9 cellular contexts compared by ENCODE assay signal in the genomic region with DNA sequence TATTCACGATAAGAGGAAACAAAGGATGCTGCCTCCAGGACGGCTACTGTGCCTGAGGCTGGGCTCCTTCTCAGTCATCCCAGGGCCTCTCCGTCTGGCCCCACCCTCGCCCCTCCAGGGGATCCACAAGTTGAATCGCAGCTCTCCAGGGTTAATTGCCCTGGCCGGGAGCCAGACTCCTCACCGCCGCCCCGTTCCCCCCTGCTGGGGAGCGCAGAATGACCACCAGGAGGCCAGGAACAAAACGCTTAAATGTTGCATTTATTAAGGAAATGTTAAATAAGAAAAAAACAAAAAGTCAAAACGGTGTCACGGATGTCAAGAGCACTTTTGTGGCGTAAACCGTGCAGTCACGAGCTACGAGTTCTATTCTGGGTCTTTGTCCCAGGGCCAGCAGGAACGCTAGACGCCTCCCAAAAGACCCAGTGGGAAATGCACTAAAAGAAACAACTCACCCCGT. TPM values are rescaled to one million over a fixed set of nuclear protein-coding genes. Genes with fewer than 3 reads are reported as not detected.
DNase-seq lines count a peak whose midpoint lies in the region; ATAC-seq and TF ChIP-seq lines count a peak whose summit lies in the region.
"Had no signal": no experiment of that assay in that cellular context is flagged by ENCODE, and none has a peak within 500 bp of the region (broad histone marks: within the 10 kb centered on the region; RNA-seq: fewer than 3 reads in every experiment).

No MANE protein-coding gene starts in this region.

- H3K27me3 ChIP-seq in kidney epithelial cell (ENCODE audit: control insufficient read depth, insufficient read depth, low read length) = peaks cover 46% of the 10 kb centered on the region
- H3K27me3 ChIP-seq in vagina = no peaks in the 10 kb centered on the region

- no peaks in the 10 kb centered on the region for H3K9me3 ChIP-seq in vagina

- H3K4me3 ChIP-seq in kidney epithelial cell (ENCODE audit: low read depth, low read length) = peak overlapping the region; percentile 38
- H3K4me3 ChIP-seq in vagina = peak overlapping the region; percentile 51 to 66

- peaks cover 12% of the 10 kb centered on the region for H3K4me1 Mint-ChIP-seq in stimulated activated naive CD8-positive, alpha-beta T cell treated with anti-CD3 and anti-CD28 coated beads, Interleukin-15, Interleukin-2, amounts not matched to agents 100 ng/mL and 50 ng/mL, for 24 hours (ENCODE audit: low read depth)
- H3K4me1 Mint-ChIP-seq in WTC11 = peaks cover 55% of the 10 kb centered on the region
- H3K4me1 Mint-ChIP-seq in activated CD4-positive, alpha-beta T cell treated with anti-CD3 and anti-CD28 coated beads, Interleukin-2, amount 10 ng/mL, durations not matched to agents 7 days and 5 days = peaks cover 9% of the 10 kb centered on the region

- peak overlapping the region; percentile 14 for H3K4me3 Mint-ChIP-seq in stimulated activated naive CD8-positive, alpha-beta T cell treated with anti-CD3 and anti-CD28 coated beads, Interleukin-15, Interleukin-2, amounts not matched to agents 100 ng/mL and 50 ng/mL, for 24 hours
- H3K4me3 Mint-ChIP-seq in WTC11 = peak overlapping the region; percentile 79
- H3K4me3 Mint-ChIP-seq in activated CD4-positive, alpha-beta T cell treated with anti-CD3 and anti-CD28 coated beads, Interleukin-2, amount 10 ng/mL, durations not matched to agents 7 days and 5 days = no peak overlapping the region

- no peaks in the 10 kb centered on the region for H3K36me3 Mint-ChIP-seq in stimulated activated naive CD8-positive, alpha-beta T cell treated with anti-CD3 and anti-CD28 coated beads, Interleukin-15, Interleukin-2, amounts not matched to agents 100 ng/mL and 50 ng/mL, for 24 hours (ENCODE audit: low read depth)
- H3K36me3 Mint-ChIP-seq in WTC11 = no peaks in the 10 kb centered on the region
- peaks cover 2% of the 10 kb centered on the region for H3K36me3 Mint-ChIP-seq in activated CD4-positive, alpha-beta T cell treated with anti-CD3 and anti-CD28 coated beads, Interleukin-2, amount 10 ng/mL, durations not matched to agents 7 days and 5 days (ENCODE audit: low read depth)

- no peak overlapping the region for H3K27ac Mint-ChIP-seq in stimulated activated naive CD8-positive, alpha-beta T cell treated with anti-CD3 and anti-CD28 coated beads, Interleukin-15, Interleukin-2, amounts not matched to agents 100 ng/mL and 50 ng/mL, for 24 hours
- H3K27ac Mint-ChIP-seq in WTC11 = peak overlapping the region; percentile 87
- H3K27ac Mint-ChIP-seq in activated CD4-positive, alpha-beta T cell treated with anti-CD3 and anti-CD28 coated beads, Interleukin-2, amount 10 ng/mL, durations not matched to agents 7 days and 5 days = no peak overlapping the region

- H3K27me3 Mint-ChIP-seq in stimulated activated naive CD8-positive, alpha-beta T cell treated with anti-CD3 and anti-CD28 coated beads, Interleukin-15, Interleukin-2, amounts not matched to agents 100 ng/mL and 50 ng/mL, for 24 hours = peaks cover 71% of the 10 kb centered on the region
- no peaks in the 10 kb centered on the region for H3K27me3 Mint-ChIP-seq in WTC11 (ENCODE audit: low read depth)
- H3K27me3 Mint-ChIP-seq in activated CD4-positive, alpha-beta T cell treated with anti-CD3 and anti-CD28 coated beads, Interleukin-2, amount 10 ng/mL, durations not matched to agents 7 days and 5 days = peaks cover 60% of the 10 kb centered on the region

- TF ChIP-seq CTCF in WTC11 (IDR thresholded peaks at IDR 0.05) (no peak), kidney epithelial cell (IDR thresholded peaks at IDR 0.05; ENCODE audit: insufficient read depth, low read length, poor library complexity, severe bottlenecking) (peak; percentile 25), vagina (IDR thresholded peaks at IDR 0.05) (no peak)

- H3K4me1 ChIP-seq in vagina = peaks cover 27% of the 10 kb centered on the region

- CTCF ChIA-PET in WTC11 (lab: Charles Lee) = interaction anchor here (0.8 to 1.9 kb wide), 3 partner anchors 8 to 551 kb away, joined by 3 to 8 read pairs (median 4); no protein-coding TSS in a partner anchor
- CTCF ChIA-PET in activated CD4-positive, alpha-beta T cell treated with anti-CD3 and anti-CD28 coated beads, Interleukin-2, amount 10 ng/mL, durations not matched to agents 7 days and 5 days (lab: Charles Lee) = no interaction called here

- no peak for TF ChIP-seq POLR2A in vagina (IDR thresholded peaks at IDR 0.05)

- no peaks in the 10 kb centered on the region for H3K9me3 Mint-ChIP-seq in stimulated activated naive CD8-positive, alpha-beta T cell treated with anti-CD3 and anti-CD28 coated beads, Interleukin-15, Interleukin-2, amounts not matched to agents 100 ng/mL and 50 ng/mL, for 24 hours
- no peaks in the 10 kb centered on the region for H3K9me3 Mint-ChIP-seq in WTC11
- H3K9me3 Mint-ChIP-seq in activated CD4-positive, alpha-beta T cell treated with anti-CD3 and anti-CD28 coated beads, Interleukin-2, amount 10 ng/mL, durations not matched to agents 7 days and 5 days = no peaks in the 10 kb centered on the region

- H3K36me3 ChIP-seq in kidney epithelial cell (ENCODE audit: control insufficient read depth, insufficient read depth, low read length) (no peaks in the 10 kb centered on the region), vagina (no peaks in the 10 kb centered on the region)

- POLR2A ChIA-PET in WTC11 (lab: Charles Lee) = interaction anchor here (0.6 kb wide), 1 partner anchor 640 kb away, joined by 3 read pairs; no protein-coding TSS in a partner anchor
- POLR2A ChIA-PET in activated CD4-positive, alpha-beta T cell treated with anti-CD3 and anti-CD28 coated beads, Interleukin-2, amount 10 ng/mL, durations not matched to agents 7 days and 5 days (lab: Charles Lee) = no interaction called here

- DNase-seq in stimulated activated naive CD8-positive, alpha-beta T cell treated with anti-CD3 and anti-CD28 coated beads, Interleukin-15, Interleukin-2, amounts not matched to agents 100 U/mL and 50 U/mL, for 24 hours = no peak
- DNase-seq in WTC11 (ENCODE audit: low spot score) (peak; percentile 62), kidney epithelial cell (ENCODE audit: low read depth) (no peak), vagina (ENCODE audit: extremely low spot score in 2 of 2) (no peak)
- DNase-seq in activated CD4-positive, alpha-beta T cell treated with anti-CD3 and anti-CD28 coated beads, Interleukin-2, amount 10 ng/mL, durations not matched to agents 7 days and 5 days = no peak
- DNase-seq: activated CD4-positive, alpha-beta T cell treated with anti-CD3 and anti-CD28 coated beads for 4 hours had no signal

- intact Hi-C loops in vagina (cut with DNase I) = no loop called here

- no peak overlapping the region for H3K27ac ChIP-seq in vagina

- no peak for ATAC-seq in stimulated activated naive CD8-positive, alpha-beta T cell treated with anti-CD3 and anti-CD28 coated beads, Interleukin-15, Interleukin-2, amounts not matched to agents 100 U/mL and 50 U/mL, for 24 hours
- peak; percentile 2 for ATAC-seq in WTC11
- no peak for ATAC-seq in GM21390 (IDR thresholded peaks at IDR 0.05; ENCODE audit: unreplicated experiment)
- no peak for ATAC-seq in HG02610 (IDR thresholded peaks at IDR 0.05; ENCODE audit: unreplicated experiment)

TF ChIP-seq in WTC11, 78 proteins besides CTCF, POLR2A, EP300 and RAD21:
- TF ChIP-seq ZNF263 (CRISPR knock-in tag; IDR thresholded peaks at IDR 0.05; ENCODE audit: low read depth) (no peak), ZNF416 (CRISPR knock-in tag; IDR thresholded peaks at IDR 0.05) (no peak), ETV6 (CRISPR knock-in tag; IDR thresholded peaks at IDR 0.05) (peak; percentile 45; the same call in 1 of the 2 replicates), TEAD1 (CRISPR knock-in tag; IDR thresholded peaks at IDR 0.05) (0 out of 2 replicates have a peak, but pooled peaks have one; percentile 33), ZNF423 (CRISPR knock-in tag; IDR thresholded peaks at IDR 0.05) (peak; percentile 100), HMGA2 (CRISPR knock-in tag; IDR thresholded peaks at IDR 0.05) (no peak)
- TF ChIP-seq, protein P1, sequence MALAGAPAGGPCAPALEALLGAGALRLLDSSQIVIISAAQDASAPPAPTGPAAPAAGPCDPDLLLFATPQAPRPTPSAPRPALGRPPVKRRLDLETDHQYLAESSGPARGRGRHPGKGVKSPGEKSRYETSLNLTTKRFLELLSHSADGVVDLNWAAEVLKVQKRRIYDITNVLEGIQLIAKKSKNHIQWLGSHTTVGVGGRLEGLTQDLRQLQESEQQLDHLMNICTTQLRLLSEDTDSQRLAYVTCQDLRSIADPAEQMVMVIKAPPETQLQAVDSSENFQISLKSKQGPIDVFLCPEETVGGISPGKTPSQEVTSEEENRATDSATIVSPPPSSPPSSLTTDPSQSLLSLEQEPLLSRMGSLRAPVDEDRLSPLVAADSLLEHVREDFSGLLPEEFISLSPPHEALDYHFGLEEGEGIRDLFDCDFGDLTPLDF (CRISPR knock-in tag; IDR thresholded peaks at IDR 0.05) = no peak
TF ChIP-seq in WTC11: peak in this region for 3.

RNA-seq across cellular contexts. Expression of a gene that starts 1.4 kb away (rescaled TPM):
- 25.4 to 29.0 TPM (median 28.1 TPM) in 3 replicates for total RNA-seq in WTC11 (2021)
- 1.0 and 2.1 TPM in 2 replicates for total RNA-seq in kidney epithelial cell
- 2.9 TPM for total RNA-seq in vagina
- not detected for total RNA-seq in activated CD4-positive, alpha-beta T cell treated with anti-CD3 and anti-CD28 coated beads, Interleukin-2, amount 10 ng/mL, durations not matched to agents 7 days and 5 days
